In the genomic region with DNA sequence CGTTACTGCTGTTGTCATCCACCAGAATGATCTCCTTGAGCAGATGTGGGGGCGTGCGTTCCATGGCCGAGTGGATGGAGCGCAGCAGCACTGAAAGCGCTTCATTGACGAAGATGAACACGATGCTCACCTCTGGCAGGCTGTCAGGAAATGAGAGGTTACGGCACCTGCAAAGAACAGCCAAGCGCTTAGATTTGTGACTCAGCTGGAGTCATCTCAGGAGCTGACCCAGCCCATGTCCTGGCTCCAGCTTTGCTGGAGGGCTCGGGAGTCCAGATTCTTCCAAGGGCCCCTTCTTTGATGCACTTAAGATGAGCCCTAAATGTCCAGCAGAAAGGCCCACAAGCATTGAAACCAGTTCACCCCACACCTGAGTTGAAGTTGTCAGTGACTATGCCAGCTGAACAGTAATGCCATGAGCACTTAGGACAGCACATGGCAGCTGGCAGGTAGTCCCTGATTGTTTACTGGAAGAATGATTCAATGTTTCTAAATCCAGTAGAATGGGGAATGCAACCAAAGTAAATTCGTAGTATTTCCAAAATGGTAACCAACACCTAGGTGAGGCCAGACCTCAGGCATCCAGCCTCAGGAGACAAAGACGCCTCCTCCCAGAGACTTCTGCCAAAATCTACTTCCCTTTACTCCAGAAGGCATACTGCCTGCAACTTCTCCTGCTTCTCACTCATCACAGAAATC, we compare ENCODE assay signal across 15 cellular contexts.
DNase-seq lines count a peak whose midpoint lies in the region; ATAC-seq, FAIRE-seq and TF ChIP-seq lines count a peak whose summit lies in the region.
"Had no signal": no experiment of that assay in that cellular context is flagged by ENCODE, and none has a peak within 500 bp of the region (broad histone marks: within the 10 kb centered on the region; RNA-seq: fewer than 3 reads in every experiment).

No MANE protein-coding gene starts in this region.

- H3K9me3 ChIP-seq in keratinocyte (ENCODE audit: control insufficient read depth, low read depth, low read length) (no peaks in the 10 kb centered on the region), gastrocnemius medialis (no peaks in the 10 kb centered on the region)
- H3K9me3 ChIP-seq: BLaER1, Caco-2, HAP-1 had no signal

- TF ChIP-seq POLR2A in gastrocnemius medialis (IDR thresholded peaks at IDR 0.05), result no peak

- no peak overlapping the region for H3K9ac ChIP-seq in keratinocyte (ENCODE audit: control insufficient read depth, extremely low read depth, insufficient read depth, low read length)
- H3K9ac ChIP-seq: BLaER1 had no signal

- ATAC-seq in gastrocnemius medialis, result peak; percentile 27 to 60

- CTCF ChIA-PET in RWPE1 (lab: Yijun Ruan, JAX), result interaction anchor here (0.7 kb wide), 1 partner anchor 816 kb away, joined by 3 read pairs; no protein-coding TSS in a partner anchor

- dilution Hi-C loops in keratinocyte (cut with MboI; ENCODE audit: extremely low pct_ligation_motif_present, low sequenced_read_pairs), result no loop called here

- TF ChIP-seq CTCF in RWPE1 (conservative IDR thresholded peaks at IDR 0.05; ENCODE audit: low read depth), result no peak
- TF ChIP-seq CTCF in epithelial cell of esophagus (IDR thresholded peaks at IDR 0.05; ENCODE audit: insufficient read depth, low read depth, low read length, missing control alignments), result no peak
- TF ChIP-seq CTCF in keratinocyte (optimal IDR thresholded peaks at IDR 0.05 in 1 of 3, IDR thresholded peaks at IDR 0.05 in 1 of 3, conservative IDR thresholded peaks at IDR 0.05 in 1 of 3; ENCODE audit: extremely low read depth in 1 of 3, insufficient read depth in 2 of 3, low read length in 3 of 3), result no peak
- TF ChIP-seq CTCF in gastrocnemius medialis (IDR thresholded peaks at IDR 0.05 in 4 of 5, conservative IDR thresholded peaks at IDR 0.05 in 1 of 5), result no peak

- H4K20me1 ChIP-seq in keratinocyte (ENCODE audit: control insufficient read depth, extremely low read depth, insufficient read depth, low read length), result peaks cover 7% of the 10 kb centered on the region

- H3K36me3 ChIP-seq in keratinocyte (ENCODE audit: control insufficient read depth in 2 of 2, extremely low read depth in 1 of 2, insufficient read depth in 2 of 2, low read length in 2 of 2) (peaks cover 6 to 9% of the 10 kb centered on the region in 2 experiments), gastrocnemius medialis (no peaks in the 10 kb centered on the region)
- H3K36me3 ChIP-seq: BLaER1, HAP-1 had no signal

- peaks cover 17% of the 10 kb centered on the region for H3K4me1 ChIP-seq in keratinocyte (ENCODE audit: control insufficient read depth, extremely low read depth, insufficient read depth, low read length)
- peaks cover 9% of the 10 kb centered on the region in 2 donors for H3K4me1 ChIP-seq in gastrocnemius medialis
- H3K4me1 ChIP-seq: BLaER1, Caco-2 had no signal

- no peak overlapping the region for H3K4me3 ChIP-seq in epithelial cell of esophagus (ENCODE audit: low read length)
- no peak overlapping the region for H3K4me3 ChIP-seq in keratinocyte (ENCODE audit: control insufficient read depth in 2 of 3, extremely low read depth in 1 of 3, insufficient read depth in 2 of 3, low read depth in 1 of 3, low read length in 3 of 3)
- no peak overlapping the region for H3K4me3 ChIP-seq in gastrocnemius medialis
- H3K4me3 ChIP-seq: BLaER1, HAP-1 had no signal

- H3K27me3 ChIP-seq in keratinocyte (ENCODE audit: control insufficient read depth, extremely low read depth, insufficient read depth, low read length) (no peaks in the 10 kb centered on the region), gastrocnemius medialis (no peaks in the 10 kb centered on the region)

- peak overlapping the region; percentile 53 for H3K4me2 ChIP-seq in keratinocyte (ENCODE audit: control insufficient read depth, extremely low read depth, insufficient read depth, low read depth, low read length)
- H3K4me2 ChIP-seq: BLaER1 had no signal

- no peaks in the 10 kb centered on the region for H3K9me1 ChIP-seq in keratinocyte (ENCODE audit: control insufficient read depth, extremely low read depth, insufficient read depth, low read length)

- in situ Hi-C loops in gastrocnemius medialis (cut with MboI; ENCODE audit: low sequenced_read_pairs in 4 of 4), result no loop called here

- POLR2A ChIA-PET in RWPE1 (lab: Yijun Ruan, JAX; ENCODE audit: low non-redundant PET), result no interaction called here

- DNase-seq in RWPE1 (ENCODE audit: low spot score), result peak; percentile 63
- peak; percentile 83 for DNase-seq in epithelial cell of esophagus (ENCODE audit: low read depth)
- no peak for DNase-seq in keratinocyte (ENCODE audit: low read depth, low spot score)
- no peak for DNase-seq in gastrocnemius medialis
- no peak for DNase-seq in NCI-H2107 treated with DMSO at 0.1 percent for 48 hours (lab: John Stamatoyannopoulos, UW; ENCODE audit: unreplicated experiment)
- no peak for DNase-seq in RKO (ENCODE audit: low spot score)
- DNase-seq in SIG-M5 (lab: John Stamatoyannopoulos, UW), result no peak
- no peak for DNase-seq in NCI-H2196 treated with DMSO at 0.1 percent for 48 hours (lab: John Stamatoyannopoulos, UW; ENCODE audit: unreplicated experiment)
- DNase-seq: AML-193; Caco-2; CD8-positive, alpha-beta memory T cell; GF-D8 had no signal

- H3K27ac ChIP-seq in RWPE1 (no peak overlapping the region; the same call in 1 of the 2 replicates), keratinocyte (ENCODE audit: control insufficient read depth, insufficient read depth, low read length) (peak overlapping the region; percentile 19), gastrocnemius medialis (peak overlapping the region in 1 of 4 donors; percentile 37)
- H3K27ac ChIP-seq: BLaER1 had no signal

- no peak overlapping the region for H2AFZ ChIP-seq in keratinocyte (ENCODE audit: control insufficient read depth, low read length)

- intact Hi-C loops in gastrocnemius medialis (cut with DNase I; ENCODE audit: low total_unique reads), result no loop called here

- H3K79me2 ChIP-seq in keratinocyte (ENCODE audit: control insufficient read depth, insufficient read depth, low read length), result no peaks in the 10 kb centered on the region

- FAIRE-seq in keratinocyte (lab: Jason Lieb, UNC), result peak; percentile 67
- FAIRE-seq: H1 had no signal

Comparison
In these comparisons a context has a peak if more than half of its experiments do, and no peak if none do; other contexts are left out.
1. DNase-seq: peak in RWPE1 (single experiment) and epithelial cell of esophagus (single experiment); none in keratinocyte (single experiment), gastrocnemius medialis (0 of 2), NCI-H2107 treated with DMSO at 0.1 percent for 48 hours (single experiment), RKO (single experiment), SIG-M5 (single experiment) and NCI-H2196 treated with DMSO at 0.1 percent for 48 hours (single experiment).